8 cellular contexts compared by ENCODE assay signal in genomic region chr5:41869739-41870620, GRCh38. TPM values are rescaled to one million over a fixed set of nuclear protein-coding genes. Genes with fewer than 3 reads are reported as not detected.
DNase-seq lines count a peak whose midpoint lies in the region; ATAC-seq and TF ChIP-seq lines count a peak whose summit lies in the region.

TSS of gene OXCT1 (minus strand) at chr5:41870425. CDS start at chr5:41870358, 67 bp downstream.

- H4K91ac ChIP-seq in H9 (ENCODE audit: insufficient read length, low read depth, low read length): no peak within 1 kb of the TSS

- H3K56ac ChIP-seq in H9 (ENCODE audit: insufficient read length, low read depth, low read length): no peak within 1 kb of the TSS

- ATAC-seq in gastroesophageal sphincter: peak; percentile 87

- peak within 1 kb of the TSS; percentile 67 to 79 for H3K4me3 ChIP-seq in gastroesophageal sphincter
- peak within 1 kb of the TSS; percentile 58 to 64 for H3K4me3 ChIP-seq in neutrophil (ENCODE audit: low read depth in 1 of 2, low read length in 1 of 2)

- H4K5ac ChIP-seq in H9 (ENCODE audit: insufficient read length, low read depth, low read length): peak within 1 kb of the TSS; percentile 13

- no peaks in the 10 kb centered on the region for H3K79me1 ChIP-seq in H9 (ENCODE audit: insufficient read depth, low read depth, low read length, poor library complexity, severe bottlenecking)

- H3K36me3 ChIP-seq in gastroesophageal sphincter (no peaks in the 10 kb centered on the region), neutrophil (no peaks in the 10 kb centered on the region)

- peak within 1 kb of the TSS; percentile 49 for H3K4me2 ChIP-seq in H9 (ENCODE audit: insufficient read depth, insufficient read length, low read length)

- peaks cover 11% of the 10 kb centered on the region for H3K23me2 ChIP-seq in H9 (ENCODE audit: insufficient read length, low read depth, low read length, poor library complexity, severe bottlenecking)

- no peaks in the 10 kb centered on the region for H3K9me3 Mint-ChIP-seq in H9

- H2BK20ac ChIP-seq in H9 (ENCODE audit: low read depth, low read length, poor library complexity, severe bottlenecking): no peak within 1 kb of the TSS

- no peak for TF ChIP-seq EP300 in gastroesophageal sphincter (IDR thresholded peaks at IDR 0.05)

- H3K79me2 ChIP-seq in H9 (ENCODE audit: insufficient read depth, low read length): no peaks in the 10 kb centered on the region

- in situ Hi-C loops in G401 (cut with HindIII; ENCODE audit: low sequenced_read_pairs): no loop called here

- no peak within 1 kb of the TSS for H3K23ac ChIP-seq in H9 (ENCODE audit: insufficient read length, low read depth, low read length)

- H2AK5ac ChIP-seq in H9 (ENCODE audit: insufficient read length, low read length): no peak within 1 kb of the TSS

- no peak for TF ChIP-seq CTCF in H9 (conservative IDR thresholded peaks at IDR 0.05)
- peak in 1 of 4 experiments; percentile 18 for TF ChIP-seq CTCF in gastroesophageal sphincter (IDR thresholded peaks at IDR 0.05)
- TF ChIP-seq CTCF in neutrophil (IDR thresholded peaks at IDR 0.05): no peak

- H3K4ac ChIP-seq in H9 (ENCODE audit: low read depth, low read length): no peak within 1 kb of the TSS

- no peak within 1 kb of the TSS for H2AFZ ChIP-seq in H9 (ENCODE audit: low read length)

- WGBS in H9 (ENCODE audit: extremely low coverage, insufficient read length, low lambda C conversion rate): no CpG with 5 or more reads among the region's 81 CpGs
- WGBS in gastroesophageal sphincter (ENCODE audit: low coverage in 1 of 2), 2 donors: 0% methylated on average over 8 of the region's 81 CpGs; no CpG with 5 or more reads in 1 of the 2 donors

- no peak within 1 kb of the TSS for H3K27ac ChIP-seq in H9 (ENCODE audit: insufficient read length, low read depth, low read length)
- H3K27ac ChIP-seq in gastroesophageal sphincter: peak within 1 kb of the TSS; percentile 93 to 98 (median 98)
- H3K27ac ChIP-seq in neutrophil: peak within 1 kb of the TSS; percentile 53
- H3K27ac ChIP-seq in substantia nigra (ENCODE audit: low read depth, low read length, poor library complexity, severe bottlenecking): peak within 1 kb of the TSS; percentile 65

- no peak within 1 kb of the TSS for H2BK12ac ChIP-seq in H9 (ENCODE audit: insufficient read length, low read depth, low read length)

- H3K36me3 Mint-ChIP-seq in H9 (ENCODE audit: insufficient read depth in 1 of 3, low read depth in 3 of 3): peaks cover 0 to 2% (median 0%) of the 10 kb centered on the region in 3 experiments; a peak in 3 of 7 replicates

- no peak within 1 kb of the TSS for H4K8ac ChIP-seq in H9 (replicated peaks; ENCODE audit: insufficient read length, low read depth, low read length)

- no peak within 1 kb of the TSS for H3T11ph ChIP-seq in H9 (ENCODE audit: low read length)

- H3K4me1 ChIP-seq in H9 (ENCODE audit: insufficient read depth, low read length): no peaks in the 10 kb centered on the region
- peaks cover 2 to 58% (median 4%) of the 10 kb centered on the region in 3 donors for H3K4me1 ChIP-seq in gastroesophageal sphincter
- peaks cover 20 to 21% of the 10 kb centered on the region in 2 experiments for H3K4me1 ChIP-seq in neutrophil (ENCODE audit: control insufficient read depth in 1 of 2, insufficient read depth in 1 of 2, low read depth in 1 of 2, low read length in 1 of 2)

- no peak within 1 kb of the TSS for H2BK5ac ChIP-seq in H9 (ENCODE audit: insufficient read length, low read length)

- H3K27ac Mint-ChIP-seq in H9: peak within 1 kb of the TSS; percentile 44 to 91 (median 86); a peak in 4 of 7 replicates

- H3K27me3 ChIP-seq in H9 (ENCODE audit: insufficient read depth, low read length): peaks cover 5% of the 10 kb centered on the region; the same call in 1 of the 2 replicates
- no peaks in the 10 kb centered on the region for H3K27me3 ChIP-seq in gastroesophageal sphincter
- peaks cover 28% of the 10 kb centered on the region for H3K27me3 ChIP-seq in neutrophil

- peak; percentile 87 to 90 for TF ChIP-seq POLR2A in gastroesophageal sphincter (IDR thresholded peaks at IDR 0.05)

- H3K9ac ChIP-seq in H9 (ENCODE audit: extremely low read depth, insufficient read length, low read length): peak within 1 kb of the TSS; percentile 69

- H2BK15ac ChIP-seq in H9 (ENCODE audit: low read depth, low read length): no peak within 1 kb of the TSS

- no peaks in the 10 kb centered on the region for H4K20me1 ChIP-seq in H9 (ENCODE audit: control insufficient read depth, insufficient read depth, insufficient read length)

- H3K9me3 ChIP-seq in H9 (ENCODE audit: control insufficient read depth, low read depth, low read length) (no peaks in the 10 kb centered on the region), gastroesophageal sphincter (no peaks in the 10 kb centered on the region), neutrophil (no peaks in the 10 kb centered on the region)

- peaks cover 10 to 11% of the 10 kb centered on the region in 2 experiments for H3K4me1 Mint-ChIP-seq in H9

- DNase-seq in G401 (ENCODE audit: low spot score) (peak; percentile 74), H9 (peak; percentile 85), M059J (ENCODE audit: low read depth) (peak; percentile 86), SIG-M5 (lab: John Stamatoyannopoulos, UW) (peak; percentile 64), substantia nigra (lab: John Stamatoyannopoulos, UW) (peak in 46 of 49 donors; percentile 19 to 86 (median 60))
- DNase-seq in activated gamma-delta T cell treated with anti-CD3 and anti-CD28 coated beads, Interleukin-2, amount 50 U/mL, for 16 hours (ENCODE audit: low read depth): peak; percentile 87

- H2BK120ac ChIP-seq in H9 (ENCODE audit: low read depth, low read length, poor library complexity, severe bottlenecking): no peak within 1 kb of the TSS

- H3K27me3 Mint-ChIP-seq in H9 (ENCODE audit: low read depth): peaks cover 26% of the 10 kb centered on the region

- peak within 1 kb of the TSS; percentile 92 for H3K14ac ChIP-seq in H9 (ENCODE audit: insufficient read depth, low read length)

- peak within 1 kb of the TSS; percentile 80 to 90 for H3K4me3 Mint-ChIP-seq in H9

- peak within 1 kb of the TSS; percentile 80 for H3K18ac ChIP-seq in H9 (ENCODE audit: insufficient read length, low read depth, low read length)

RNA-seq across cellular contexts. Expression of gene OXCT1, which starts in this region (rescaled TPM):
- 4.0 and 9.6 TPM in 2 replicates for total RNA-seq in G401 (2014; rRNA removed; shearing (Covaris generic))
- total RNA-seq in H9 (2021): 25.6 and 26.3 TPM in 2 replicates
- 17.8 and 23.5 TPM in 2 replicates for total RNA-seq in M059J (2014; rRNA removed; shearing (Covaris generic))
- 10 to 100 TPM; 38.5 to 63.5 (median 42.1) TPM for total RNA-seq in gastroesophageal sphincter
